In the genomic region with DNA sequence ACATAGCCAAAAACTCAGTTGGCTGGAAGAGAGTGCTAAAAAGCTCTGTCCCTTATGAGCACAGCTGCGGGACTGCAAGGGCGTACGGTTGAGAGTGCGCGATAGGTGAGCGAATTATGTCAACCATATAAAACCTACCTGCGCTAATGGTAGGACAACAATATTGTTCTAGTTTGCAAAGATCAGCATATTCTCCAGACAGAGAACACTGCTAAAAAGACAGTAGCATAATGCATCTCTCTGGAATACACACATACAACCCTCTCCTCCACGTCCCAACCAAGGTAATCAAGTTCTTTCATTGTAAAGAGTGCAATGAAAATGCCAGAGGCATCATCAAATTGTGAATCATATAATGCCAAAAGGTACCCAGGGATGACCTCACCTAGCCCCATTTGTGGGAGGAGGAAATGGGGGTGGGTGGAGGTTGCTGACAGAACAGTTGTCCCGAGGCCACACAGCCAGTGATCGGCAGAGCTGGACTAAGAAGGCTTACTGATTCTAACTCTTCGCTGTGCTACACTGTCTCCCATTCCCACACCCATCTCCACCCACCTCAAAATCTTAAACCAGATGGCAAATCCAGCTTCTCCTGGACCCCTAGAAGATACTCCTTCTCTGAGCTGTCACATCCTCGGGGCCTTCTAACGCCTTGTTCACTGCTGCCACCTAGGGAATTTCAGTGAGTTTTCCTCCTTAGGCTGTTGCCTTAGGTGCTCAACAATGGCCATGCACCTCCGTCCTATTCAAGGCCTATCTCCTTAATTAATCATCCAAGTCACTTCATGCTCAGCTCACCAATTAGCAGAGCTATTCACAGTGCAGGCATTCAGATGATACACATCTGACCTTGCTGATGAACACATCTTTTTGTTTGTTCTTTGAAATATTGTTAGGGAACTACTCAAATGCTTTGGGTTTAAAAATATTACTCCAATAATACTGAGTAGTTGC, we compare ENCODE assay signal across 9 cellular contexts.
DNase-seq lines count a peak whose midpoint lies in the region; ATAC-seq, FAIRE-seq and TF ChIP-seq lines count a peak whose summit lies in the region.
"Had no signal": no experiment of that assay in that cellular context is flagged by ENCODE, and none has a peak within 500 bp of the region (broad histone marks: within the 10 kb centered on the region; RNA-seq: fewer than 3 reads in every experiment).

No MANE protein-coding gene starts in this region.

- H3K27me3 ChIP-seq in breast epithelium (no peaks in the 10 kb centered on the region), gastrocnemius medialis (no peaks in the 10 kb centered on the region)

- H3K36me3 ChIP-seq in breast epithelium = no peaks in the 10 kb centered on the region
- no peaks in the 10 kb centered on the region for H3K36me3 ChIP-seq in gastrocnemius medialis

- H3K4me1 ChIP-seq in breast epithelium (no peaks in the 10 kb centered on the region), gastrocnemius medialis (no peaks in the 10 kb centered on the region)

- no peak for FAIRE-seq in urothelium cell line (lab: Jason Lieb, UNC)
- FAIRE-seq: TTC549 had no signal

- H3K9me3 ChIP-seq in breast epithelium (no peaks in the 10 kb centered on the region), gastrocnemius medialis (no peaks in the 10 kb centered on the region)

- ATAC-seq in gastrocnemius medialis = no peak

- intact Hi-C loops in breast epithelium (cut with DNase I; ENCODE audit: low total_unique reads) = no loop called here
- intact Hi-C loops in gastrocnemius medialis (cut with DNase I; ENCODE audit: low total_unique reads) = loop anchor here (2.0 kb wide), 1 partner anchor 398 kb away; no protein-coding TSS in a partner anchor

- TF ChIP-seq CTCF in breast epithelium (IDR thresholded peaks at IDR 0.05) (peak in 2 of 3 donors; percentile 18 to 20), gastrocnemius medialis (IDR thresholded peaks at IDR 0.05 in 4 of 5, conservative IDR thresholded peaks at IDR 0.05 in 1 of 5) (peak in 1 of 5 experiments; percentile 10)

- TF ChIP-seq POLR2A in breast epithelium (IDR thresholded peaks at IDR 0.05) = no peak
- no peak for TF ChIP-seq POLR2A in gastrocnemius medialis (IDR thresholded peaks at IDR 0.05)

- H3K4me3 ChIP-seq in breast epithelium (no peak overlapping the region), gastrocnemius medialis (no peak overlapping the region)

- DNase-seq in DMS53 treated with DMSO at 0.1 percent for 48 hours (lab: John Stamatoyannopoulos, UW; ENCODE audit: unreplicated experiment) (peak; percentile 63), HT-29 (ENCODE audit: low spot score) (peak; percentile 81), NCI-H774 (lab: John Stamatoyannopoulos, UW) (peak; percentile 75), breast epithelium (ENCODE audit: low spot score in 2 of 2) (peak in 1 of 2 donors; percentile 19), left kidney (ENCODE audit: low read depth, low spot score) (peak; percentile 78), urothelium cell line (ENCODE audit: low spot score) (peak; percentile 55), gastrocnemius medialis (no peak)
- no peak for DNase-seq in activated CD4-positive, CD25-positive, alpha-beta regulatory T cell (lab: John Stamatoyannopoulos, UW)

- H3K27ac ChIP-seq in breast epithelium = peak overlapping the region; percentile 1 to 21
- H3K27ac ChIP-seq in gastrocnemius medialis = no peak overlapping the region

- in situ Hi-C loops in gastrocnemius medialis (cut with MboI; ENCODE audit: low sequenced_read_pairs in 4 of 4) = loop anchor here in 3 of 4 donors (25.0 kb wide), 2 partner anchors 397 to 497 kb away; partner anchors contain the start of gene CLDN11 (in 3 of the 3)

Comparison
In these comparisons a context has a peak if more than half of its experiments do, and no peak if none do; other contexts are left out.
1. DNase-seq: peak in DMS53 treated with DMSO at 0.1 percent for 48 hours (single experiment), HT-29 (single experiment), NCI-H774 (single experiment), left kidney (single experiment) and urothelium cell line (single experiment); none in activated CD4-positive, CD25-positive, alpha-beta regulatory T cell (0 of 4) and gastrocnemius medialis (0 of 2).
2. H3K27ac ChIP-seq: peak in breast epithelium (2 of 2); none in gastrocnemius medialis (0 of 4).